32 cellular contexts compared by ENCODE assay signal in genomic region chr10:73376679-73377078, GRCh38. TPM values are rescaled to one million over a fixed set of nuclear protein-coding genes. Genes with fewer than 3 reads are reported as not detected.
"Had no signal": no experiment of that assay in that cellular context is flagged by ENCODE, and none has a peak within 500 bp of the region (broad histone marks: within the 10 kb centered on the region; RNA-seq: fewer than 3 reads in every experiment).

No MANE protein-coding gene starts in this region.

- DNase-seq: activated CD4-positive, alpha-beta T cell treated with anti-CD3 and anti-CD28 coated beads for 1 hour; activated CD4-positive, alpha-beta T cell treated with anti-CD3 and anti-CD28 coated beads, Interleukin-2, amount 10 ng/mL, durations not matched to agents 7 days and 5 days; activated CD8-positive, alpha-beta memory T cell treated with anti-CD3 and anti-CD28 coated beads, Interleukin-2, amount 10 ng/mL, durations not matched to agents 7 days and 5 days; activated CD8-positive, alpha-beta T cell treated with anti-CD3 and anti-CD28 coated beads, Interleukin-2, amount 10 ng/mL, durations not matched to agents 7 days and 5 days; activated effector memory CD4-positive, alpha-beta T cell treated with Interleukin-2 at 50 U/mL for 16 hours; activated naive CD4-positive, alpha-beta T cell treated with anti-CD3 and anti-CD28 coated beads, Interleukin-2, amount 50 U/mL, for 16 hours; adrenal gland; caudate nucleus; cortex of kidney; effector memory CD8-positive, alpha-beta T cell; esophagus squamous epithelium; gastrocnemius medialis; glutamatergic neuron; kidney; left colon; midbrain; naive thymus-derived CD4-positive, alpha-beta T cell; ovary; retina; sigmoid colon; small intestine; stimulated activated CD4-positive, alpha-beta T cell treated with anti-CD3 and anti-CD28 coated beads, Interleukin-4, amount 100 ng/mL, for 24 hours; stimulated activated naive CD8-positive, alpha-beta T cell treated with anti-CD3 and anti-CD28 coated beads, Interleukin-15, amount 100 ng/mL, for 72 hours; substantia nigra; T-helper 2 cell had no signal

- H3K9me3 Mint-ChIP-seq: activated CD4-positive, alpha-beta T cell treated with anti-CD3 and anti-CD28 coated beads, Interleukin-2, amount 10 ng/mL, durations not matched to agents 7 days and 5 days; brain; effector memory CD8-positive, alpha-beta T cell; naive thymus-derived CD4-positive, alpha-beta T cell; stimulated activated memory B cell treated with anti-CD40 and anti-IgM and Interleukin-4, amounts not matched to agents 10 μg/mL and 1 μg/mL and 100 μg/mL, for 72 hours; stimulated activated naive CD8-positive, alpha-beta T cell treated with anti-CD3 and anti-CD28 coated beads, Interleukin-15, amount 100 ng/mL, for 72 hours; type B pancreatic cell had no signal

- H3K4me3 ChIP-seq: adrenal gland, ascending aorta, esophagus squamous epithelium, gastrocnemius medialis, ovary, prostate gland, sigmoid colon, vagina had no signal

- FAIRE-seq: endothelial cell of umbilical vein, kidney, small intestine had no signal

- H3K4me1 ChIP-seq: ascending aorta, esophagus squamous epithelium, gastrocnemius medialis, prostate gland, sigmoid colon, vagina had no signal

- H3K27ac ChIP-seq: adrenal gland, ascending aorta, esophagus squamous epithelium, gastrocnemius medialis, ovary, prostate gland, sigmoid colon, vagina had no signal

- H3K9me3 ChIP-seq: adrenal gland, ascending aorta, esophagus squamous epithelium, gastrocnemius medialis, ovary, prostate gland, sigmoid colon, vagina had no signal

- H3K27ac Mint-ChIP-seq: activated CD4-positive, alpha-beta T cell treated with anti-CD3 and anti-CD28 coated beads, Interleukin-2, amount 10 ng/mL, durations not matched to agents 7 days and 5 days; activated CD8-positive, alpha-beta memory T cell treated with anti-CD3 and anti-CD28 coated beads, Interleukin-2, amount 10 ng/mL, durations not matched to agents 7 days and 5 days; activated CD8-positive, alpha-beta T cell treated with anti-CD3 and anti-CD28 coated beads, Interleukin-2, amount 10 ng/mL, durations not matched to agents 7 days and 5 days; effector memory CD8-positive, alpha-beta T cell; naive thymus-derived CD4-positive, alpha-beta T cell; stimulated activated memory B cell treated with anti-CD40 and anti-IgM and Interleukin-4, amounts not matched to agents 10 μg/mL and 1 μg/mL and 100 μg/mL, for 72 hours; type B pancreatic cell had no signal

- H3K4me3 Mint-ChIP-seq: activated CD4-positive, alpha-beta T cell treated with anti-CD3 and anti-CD28 coated beads, Interleukin-2, amount 10 ng/mL, durations not matched to agents 7 days and 5 days; activated CD8-positive, alpha-beta memory T cell treated with anti-CD3 and anti-CD28 coated beads, Interleukin-2, amount 10 ng/mL, durations not matched to agents 7 days and 5 days; activated CD8-positive, alpha-beta T cell treated with anti-CD3 and anti-CD28 coated beads, Interleukin-2, amount 10 ng/mL, durations not matched to agents 7 days and 5 days; brain; effector memory CD8-positive, alpha-beta T cell; naive thymus-derived CD4-positive, alpha-beta T cell; stimulated activated memory B cell treated with anti-CD40 and anti-IgM and Interleukin-4, amounts not matched to agents 10 μg/mL and 1 μg/mL and 100 μg/mL, for 72 hours; stimulated activated naive CD8-positive, alpha-beta T cell treated with anti-CD3 and anti-CD28 coated beads, Interleukin-15, amount 100 ng/mL, for 72 hours; type B pancreatic cell had no signal

- H3K27me3 ChIP-seq: adrenal gland, ascending aorta, esophagus squamous epithelium, gastrocnemius medialis, ovary, sigmoid colon, vagina had no signal

- H3K4me1 Mint-ChIP-seq: brain had no signal

- H3K27me3 Mint-ChIP-seq: activated CD4-positive, alpha-beta T cell treated with anti-CD3 and anti-CD28 coated beads, Interleukin-2, amount 10 ng/mL, durations not matched to agents 7 days and 5 days; activated CD8-positive, alpha-beta memory T cell treated with anti-CD3 and anti-CD28 coated beads, Interleukin-2, amount 10 ng/mL, durations not matched to agents 7 days and 5 days; brain; effector memory CD8-positive, alpha-beta T cell; naive thymus-derived CD4-positive, alpha-beta T cell; stimulated activated memory B cell treated with anti-CD40 and anti-IgM and Interleukin-4, amounts not matched to agents 10 μg/mL and 1 μg/mL and 100 μg/mL, for 72 hours; stimulated activated naive CD8-positive, alpha-beta T cell treated with anti-CD3 and anti-CD28 coated beads, Interleukin-15, amount 100 ng/mL, for 72 hours; type B pancreatic cell had no signal

- ATAC-seq: activated CD8-positive, alpha-beta memory T cell treated with anti-CD3 and anti-CD28 coated beads, Interleukin-2, amount 10 ng/mL, durations not matched to agents 7 days and 5 days; activated CD8-positive, alpha-beta T cell treated with anti-CD3 and anti-CD28 coated beads, Interleukin-2, amount 10 ng/mL, durations not matched to agents 7 days and 5 days; effector memory CD8-positive, alpha-beta T cell; gastrocnemius medialis; left colon; naive thymus-derived CD4-positive, alpha-beta T cell; stimulated activated memory B cell treated with anti-CD40 and anti-IgM and Interleukin-4, amounts not matched to agents 10 μg/mL and 1 μg/mL and 100 μg/mL, for 72 hours; stimulated activated naive CD8-positive, alpha-beta T cell treated with anti-CD3 and anti-CD28 coated beads, Interleukin-15, amount 100 ng/mL, for 72 hours had no signal

RNA-seq across cellular contexts. Expression of gene CFAP70, which starts 18.0 kb away (rescaled TPM):
- total RNA-seq: ascending aorta had no signal

RNA-seq across cellular contexts. Expression of gene MSS51, which starts 56.7 kb away (rescaled TPM):
- total RNA-seq: ascending aorta had no signal
